1 cellular context compared by ENCODE assay signal in the genomic region with DNA sequence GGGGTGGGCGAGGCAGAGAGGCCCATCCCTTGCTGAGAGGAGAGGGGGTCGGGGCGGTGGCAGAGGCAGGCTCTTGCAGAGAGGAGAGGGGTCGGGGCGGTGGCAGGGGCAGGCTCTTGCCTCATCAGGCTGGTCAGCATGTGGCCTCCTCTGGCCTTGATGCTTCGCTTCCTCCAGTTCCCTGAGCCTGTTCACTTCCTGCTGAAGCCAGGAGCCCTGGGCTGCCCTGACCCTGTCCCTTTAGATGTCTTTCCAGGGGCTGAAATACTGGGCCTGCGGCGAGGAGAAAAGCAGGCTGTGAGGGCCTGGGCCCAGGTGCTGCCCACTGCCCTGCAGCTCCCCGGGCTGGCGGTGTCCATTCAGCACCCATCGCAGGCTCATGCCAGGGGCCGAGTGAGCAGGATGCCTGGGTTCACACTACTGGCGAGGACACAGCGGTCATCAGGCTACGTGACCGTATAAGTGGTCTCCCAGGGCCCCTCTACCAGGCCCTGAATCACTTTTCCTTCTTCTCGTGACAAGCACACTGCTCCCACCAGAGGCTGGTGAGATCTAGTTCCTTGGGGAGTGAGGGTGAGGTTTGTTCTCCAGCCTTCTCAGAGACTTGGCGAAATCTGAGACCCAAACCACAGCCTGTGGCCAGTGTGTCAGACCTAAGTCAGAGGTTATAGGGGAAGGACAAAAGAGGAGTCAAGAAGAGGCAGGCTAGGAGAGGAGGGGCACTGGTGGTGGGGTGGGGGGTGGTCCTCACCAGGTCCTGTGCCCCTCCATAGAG.
TF ChIP-seq lines count a peak whose summit lies in the region.

No MANE protein-coding gene starts in this region.

TF ChIP-seq in neural cell, 6 proteins besides CTCF, POLR2A, EP300 and RAD21 (continued from another document):
- no peak for TF ChIP-seq POLR2AphosphoS5 (IDR thresholded peaks at IDR 0.05)
- TF ChIP-seq EZH2 (IDR thresholded peaks at IDR 0.05; ENCODE audit: borderline replicate concordance, insufficient read depth, low read length, poor library complexity, severe bottlenecking): no peak
- no peak for TF ChIP-seq SMC3 (conservative IDR thresholded peaks at IDR 0.05; ENCODE audit: poor library complexity)
